In genomic region chr22:24027389-24027980, GRCh38 we compare ENCODE assay signal across 16 cellular contexts. TPM values are rescaled to one million over a fixed set of nuclear protein-coding genes. Genes with fewer than 3 reads are reported as not detected.
"Had no signal": no experiment of that assay in that cellular context is flagged by ENCODE, and none has a peak within 500 bp of the region (broad histone marks: within the 10 kb centered on the region; RNA-seq: fewer than 3 reads in every experiment).

No MANE protein-coding gene starts in this region.

- H3K9me3 ChIP-seq: body of pancreas, testis had no signal

- DNase-seq: activated CD4-positive, alpha-beta memory T cell treated with anti-CD3 and anti-CD28 coated beads, Interleukin-2, amount 10 ng/mL, durations not matched to agents 7 days and 5 days; activated CD4-positive, alpha-beta T cell treated with anti-CD3 and anti-CD28 coated beads for 36 hours; activated naive CD4-positive, alpha-beta T cell treated with Interleukin-2 at 50 U/mL for 16 hours; body of pancreas; central memory CD4-positive, alpha-beta T cell; occipital lobe; stimulated activated CD4-positive, alpha-beta T cell treated with anti-CD3 and anti-CD28 coated beads, Interleukin-15, amount 100 ng/mL, for 24 hours; stimulated activated CD4-positive, alpha-beta T cell treated with anti-CD3 and anti-CD28 coated beads, Interleukin-4, amount 100 ng/mL, for 4 hours; stimulated activated naive CD8-positive, alpha-beta T cell treated with anti-CD3 and anti-CD28 coated beads, Interleukin-15, amount 100 ng/mL, for 72 hours; T-helper 1 cell; testis; WERI-Rb-1 had no signal

- H3K9me3 Mint-ChIP-seq: activated CD4-positive, alpha-beta memory T cell treated with anti-CD3 and anti-CD28 coated beads, Interleukin-2, amount 10 ng/mL, durations not matched to agents 7 days and 5 days; activated T-helper 1 cell treated with anti-CD3 and anti-CD28 coated beads, Interleukin-12 subunit alpha, Interleukin-12 subunit beta, Interleukin-2, Interleukin-4 antibody, amounts not matched to agents 30 ng/mL and 10 ng/mL and 1 ng/mL, durations not matched to agents 14 hours and 24 hours and 36 hours; natural killer cell treated with Interleukin-12 subunit alpha and Interleukin-12 subunit beta and Interleukin-15 and Interleukin-18, amount 100 ng/mL, for 72 hours; stimulated activated naive CD8-positive, alpha-beta T cell treated with anti-CD3 and anti-CD28 coated beads, Interleukin-15, amount 100 ng/mL, for 72 hours had no signal

- ATAC-seq: activated CD4-positive, alpha-beta T cell treated with anti-CD3 and anti-CD28 coated beads for 36 hours; body of pancreas; natural killer cell treated with Interleukin-12 subunit alpha and Interleukin-12 subunit beta and Interleukin-15 and Interleukin-18, amount 100 ng/mL, for 72 hours; stimulated activated naive CD8-positive, alpha-beta T cell treated with anti-CD3 and anti-CD28 coated beads, Interleukin-15, amount 100 ng/mL, for 72 hours had no signal

- H3K27ac ChIP-seq: body of pancreas, testis, WERI-Rb-1 had no signal

- H3K27me3 Mint-ChIP-seq: activated CD4-positive, alpha-beta memory T cell treated with anti-CD3 and anti-CD28 coated beads, Interleukin-2, amount 10 ng/mL, durations not matched to agents 7 days and 5 days; activated CD4-positive, alpha-beta T cell treated with anti-CD3 and anti-CD28 coated beads for 36 hours; natural killer cell treated with Interleukin-12 subunit alpha and Interleukin-12 subunit beta and Interleukin-15 and Interleukin-18, amount 100 ng/mL, for 72 hours; stimulated activated naive CD8-positive, alpha-beta T cell treated with anti-CD3 and anti-CD28 coated beads, Interleukin-15, amount 100 ng/mL, for 72 hours had no signal

- H3K27ac Mint-ChIP-seq: activated CD4-positive, alpha-beta memory T cell treated with anti-CD3 and anti-CD28 coated beads, Interleukin-2, amount 10 ng/mL, durations not matched to agents 7 days and 5 days; activated CD4-positive, alpha-beta T cell treated with anti-CD3 and anti-CD28 coated beads for 36 hours; activated T-helper 1 cell treated with anti-CD3 and anti-CD28 coated beads, Interleukin-12 subunit alpha, Interleukin-12 subunit beta, Interleukin-2, Interleukin-4 antibody, amounts not matched to agents 30 ng/mL and 10 ng/mL and 1 ng/mL, durations not matched to agents 14 hours and 24 hours and 36 hours; natural killer cell treated with Interleukin-12 subunit alpha and Interleukin-12 subunit beta and Interleukin-15 and Interleukin-18, amount 100 ng/mL, for 72 hours; stimulated activated naive CD8-positive, alpha-beta T cell treated with anti-CD3 and anti-CD28 coated beads, Interleukin-15, amount 100 ng/mL, for 72 hours had no signal

- H3K36me3 Mint-ChIP-seq: natural killer cell treated with Interleukin-12 subunit alpha and Interleukin-12 subunit beta and Interleukin-15 and Interleukin-18, amount 100 ng/mL, for 72 hours had no signal

- H3K4me3 Mint-ChIP-seq: activated CD4-positive, alpha-beta memory T cell treated with anti-CD3 and anti-CD28 coated beads, Interleukin-2, amount 10 ng/mL, durations not matched to agents 7 days and 5 days; activated CD4-positive, alpha-beta T cell treated with anti-CD3 and anti-CD28 coated beads for 36 hours; activated T-helper 1 cell treated with anti-CD3 and anti-CD28 coated beads, Interleukin-12 subunit alpha, Interleukin-12 subunit beta, Interleukin-2, Interleukin-4 antibody, amounts not matched to agents 30 ng/mL and 10 ng/mL and 1 ng/mL, durations not matched to agents 14 hours and 24 hours and 36 hours; natural killer cell treated with Interleukin-12 subunit alpha and Interleukin-12 subunit beta and Interleukin-15 and Interleukin-18, amount 100 ng/mL, for 72 hours; stimulated activated naive CD8-positive, alpha-beta T cell treated with anti-CD3 and anti-CD28 coated beads, Interleukin-15, amount 100 ng/mL, for 72 hours had no signal

- H3K36me3 ChIP-seq: WERI-Rb-1 had no signal

- H3K4me3 ChIP-seq: body of pancreas, testis had no signal

- H3K27me3 ChIP-seq: body of pancreas, testis had no signal

RNA-seq across cellular contexts. Expression of gene GSTT4, which starts 22.2 kb away (rescaled TPM):
- total RNA-seq: activated CD4-positive, alpha-beta memory T cell treated with anti-CD3 and anti-CD28 coated beads, Interleukin-2, amount 10 ng/mL, durations not matched to agents 7 days and 5 days; activated CD4-positive, alpha-beta T cell treated with anti-CD3 and anti-CD28 coated beads for 36 hours; activated T-helper 1 cell treated with anti-CD3 and anti-CD28 coated beads, Interleukin-12 subunit alpha, Interleukin-12 subunit beta, Interleukin-2, Interleukin-4 antibody, amounts not matched to agents 30 ng/mL and 10 ng/mL and 1 ng/mL, durations not matched to agents 14 hours and 24 hours and 36 hours; body of pancreas; fibroblast of villous mesenchyme; natural killer cell treated with Interleukin-12 subunit alpha and Interleukin-12 subunit beta and Interleukin-15 and Interleukin-18, amount 100 ng/mL, for 72 hours; occipital lobe; urinary bladder had no signal

RNA-seq across cellular contexts. Expression of gene GSTT2, which starts 47.6 kb away (rescaled TPM):
- total RNA-seq: activated CD4-positive, alpha-beta memory T cell treated with anti-CD3 and anti-CD28 coated beads, Interleukin-2, amount 10 ng/mL, durations not matched to agents 7 days and 5 days; activated CD4-positive, alpha-beta T cell treated with anti-CD3 and anti-CD28 coated beads for 36 hours; activated T-helper 1 cell treated with anti-CD3 and anti-CD28 coated beads, Interleukin-12 subunit alpha, Interleukin-12 subunit beta, Interleukin-2, Interleukin-4 antibody, amounts not matched to agents 30 ng/mL and 10 ng/mL and 1 ng/mL, durations not matched to agents 14 hours and 24 hours and 36 hours; body of pancreas; fibroblast of villous mesenchyme; occipital lobe; urinary bladder had no signal
